Comparison of ENCODE assay signal across 1 cellular context in genomic region chr6:26537846-26538571, GRCh38.
A peak's percentile ranks its signal among the peaks of the same experiment; 100 is the strongest.
TF ChIP-seq lines count a peak whose summit lies in the region.

Gene HMGN4 (plus strand): TSS chr6:26538366. CDS start chr6:26545207, 6,841 bp downstream.

TF ChIP-seq in HEK293, 187 proteins besides CTCF, POLR2A, EP300 and RAD21 (continued from another document):
- no peak for TF ChIP-seq ZNF280C (tag by site-specific recombination; IDR thresholded peaks at IDR 0.05)
- TF ChIP-seq ZNF184 (tag by site-specific recombination; IDR thresholded peaks at IDR 0.05): peak; percentile 88; the same call in 1 of the 2 replicates
- peak; percentile 39; the same call in 1 of the 2 replicates for TF ChIP-seq ZNF391 (tag by site-specific recombination; IDR thresholded peaks at IDR 0.05; ENCODE audit: borderline replicate concordance, low read depth)
- no peak; the same call in 1 of the 2 replicates for TF ChIP-seq ZNF423 (tag by site-specific recombination; IDR thresholded peaks at IDR 0.05)
- TF ChIP-seq ZNF473 (tag by site-specific recombination; IDR thresholded peaks at IDR 0.05): no peak
- TF ChIP-seq TSHZ1 (tag by site-specific recombination; IDR thresholded peaks at IDR 0.05; ENCODE audit: borderline replicate concordance): no peak
- TF ChIP-seq ZNF133 (tag by site-specific recombination; IDR thresholded peaks at IDR 0.05): no peak
- 0 out of 2 replicates have a peak, but pooled peaks have one; percentile 17 for TF ChIP-seq ZNF792 (tag by site-specific recombination; IDR thresholded peaks at IDR 0.05)
- no peak for TF ChIP-seq ZNF514 (tag by site-specific recombination; IDR thresholded peaks at IDR 0.05)
- TF ChIP-seq ZNF223 (tag by site-specific recombination; IDR thresholded peaks at IDR 0.05): no peak
- no peak for TF ChIP-seq ZNF16 (tag by site-specific recombination; IDR thresholded peaks at IDR 0.05; ENCODE audit: low read depth)
- TF ChIP-seq ZNF341 (tag by site-specific recombination; IDR thresholded peaks at IDR 0.05; ENCODE audit: low read depth): no peak
- no peak for TF ChIP-seq ZNF626 (tag by site-specific recombination; IDR thresholded peaks at IDR 0.05)
- no peak for TF ChIP-seq ZNF433 (tag by site-specific recombination; IDR thresholded peaks at IDR 0.05; ENCODE audit: low read depth)
- TF ChIP-seq ZNF2 (tag by site-specific recombination; IDR thresholded peaks at IDR 0.05): no peak
- TF ChIP-seq HOXA7 (CRISPR knock-in tag; IDR thresholded peaks at IDR 0.05; ENCODE audit: borderline replicate concordance): no peak
- no peak; the same call in 1 of the 2 replicates for TF ChIP-seq ZNF600 (tag by site-specific recombination; IDR thresholded peaks at IDR 0.05)
- TF ChIP-seq PBX3 (CRISPR knock-in tag; IDR thresholded peaks at IDR 0.05): no peak
- no peak for TF ChIP-seq ZSCAN18 (tag by site-specific recombination; IDR thresholded peaks at IDR 0.05)
- TF ChIP-seq ZNF335 (tag by site-specific recombination; conservative IDR thresholded peaks at IDR 0.05): peak; percentile 90
- 0 out of 2 replicates have a peak, but pooled peaks have one; percentile 20 for TF ChIP-seq ZFP3 (tag by site-specific recombination; IDR thresholded peaks at IDR 0.05; ENCODE audit: low read depth)
- TF ChIP-seq ZBTB17 (tag by site-specific recombination; IDR thresholded peaks at IDR 0.05): peak; percentile 70; the same call in 1 of the 2 replicates
- TF ChIP-seq ZNF169 (tag by site-specific recombination; IDR thresholded peaks at IDR 0.05): no peak
- no peak for TF ChIP-seq ZNF521 (tag by site-specific recombination; IDR thresholded peaks at IDR 0.05)
- no peak for TF ChIP-seq ZNF548 (tag by site-specific recombination; IDR thresholded peaks at IDR 0.05)
- peak; percentile 85 for TF ChIP-seq ZNF518A (tag by site-specific recombination; conservative IDR thresholded peaks at IDR 0.05; ENCODE audit: low read depth)
- no peak for TF ChIP-seq ZNF670 (tag by site-specific recombination; IDR thresholded peaks at IDR 0.05; ENCODE audit: low read depth)
- TF ChIP-seq KLF7 (tag by site-specific recombination; IDR thresholded peaks at IDR 0.05; ENCODE audit: borderline replicate concordance): peak; percentile 79; the same call in 1 of the 2 replicates
- 0 out of 2 replicates have a peak, but pooled peaks have one; percentile 18 for TF ChIP-seq ZNF843 (tag by site-specific recombination; IDR thresholded peaks at IDR 0.05)
- TF ChIP-seq ZNF707 (tag by site-specific recombination; IDR thresholded peaks at IDR 0.05): no peak
- TF ChIP-seq ATF2 (tag by site-specific recombination; IDR thresholded peaks at IDR 0.05; ENCODE audit: low read depth): no peak
- no peak for TF ChIP-seq ZNF18 (tag by site-specific recombination; IDR thresholded peaks at IDR 0.05)
- TF ChIP-seq ZNF558 (tag by site-specific recombination; IDR thresholded peaks at IDR 0.05): no peak; the same call in 1 of the 2 replicates
- peak; percentile 88 for TF ChIP-seq KLF9 (tag by site-specific recombination; IDR thresholded peaks at IDR 0.05; ENCODE audit: low read depth)
- peak; percentile 87 for TF ChIP-seq ZBTB20 (tag by site-specific recombination; IDR thresholded peaks at IDR 0.05)
- no peak for TF ChIP-seq GLIS2 (tag by site-specific recombination; IDR thresholded peaks at IDR 0.05)
